Comparison of ENCODE assay signal across 15 cellular contexts in genomic region chr5:147743686-147744332, GRCh38. TPM values are rescaled to one million over a fixed set of nuclear protein-coding genes. Genes with fewer than 3 reads are reported as not detected.
DNase-seq lines count a peak whose midpoint lies in the region; ATAC-seq and TF ChIP-seq lines count a peak whose summit lies in the region.
"Had no signal": no experiment of that assay in that cellular context is flagged by ENCODE, and none has a peak within 500 bp of the region (broad histone marks: within the 10 kb centered on the region; RNA-seq: fewer than 3 reads in every experiment).

No MANE protein-coding gene starts in this region.

- TF ChIP-seq EP300 in suprapubic skin (IDR thresholded peaks at IDR 0.05) = no peak

- TF ChIP-seq CTCF in nephron (IDR thresholded peaks at IDR 0.05; ENCODE audit: unreplicated experiment in 3 of 3) (no peak), suprapubic skin (IDR thresholded peaks at IDR 0.05) (no peak)

- WGBS in suprapubic skin = 34% methylated on average over 1 of the region's 1 CpG

- H3K27me3 ChIP-seq in suprapubic skin = no peaks in the 10 kb centered on the region
- H3K27me3 ChIP-seq: ovary had no signal

- H3K36me3 Mint-ChIP-seq in nephron (ENCODE audit: low read depth) = no peaks in the 10 kb centered on the region
- H3K36me3 Mint-ChIP-seq: activated naive CD8-positive, alpha-beta T cell; type B pancreatic cell had no signal

- no peak overlapping the region for H3K4me3 ChIP-seq in suprapubic skin
- H3K4me3 ChIP-seq: ovary had no signal

- H3K9me3 Mint-ChIP-seq in nephron = no peaks in the 10 kb centered on the region
- H3K9me3 Mint-ChIP-seq: type B pancreatic cell had no signal

- H3K27me3 Mint-ChIP-seq in nephron (ENCODE audit: low read depth) = peaks cover 24% of the 10 kb centered on the region
- H3K27me3 Mint-ChIP-seq: activated naive CD8-positive, alpha-beta T cell; type B pancreatic cell had no signal

- H3K4me1 ChIP-seq in suprapubic skin = no peaks in the 10 kb centered on the region

- no peaks in the 10 kb centered on the region for H3K9me3 ChIP-seq in suprapubic skin
- H3K9me3 ChIP-seq: ovary had no signal

- peaks cover 31% of the 10 kb centered on the region for H3K4me1 Mint-ChIP-seq in nephron

- H3K27ac Mint-ChIP-seq in nephron = peak overlapping the region; percentile 44 to 98 (median 68)
- H3K27ac Mint-ChIP-seq: activated naive CD8-positive, alpha-beta T cell; type B pancreatic cell had no signal

- no peaks in the 10 kb centered on the region for H3K36me3 ChIP-seq in suprapubic skin
- H3K36me3 ChIP-seq: ovary had no signal

- no peak for ATAC-seq in HG03175 (IDR thresholded peaks at IDR 0.05; ENCODE audit: unreplicated experiment)

- H3K4me3 Mint-ChIP-seq in nephron = peak overlapping the region in 2 of 3 experiments; percentile 28 to 35
- H3K4me3 Mint-ChIP-seq: activated naive CD8-positive, alpha-beta T cell; type B pancreatic cell had no signal

- DNase-seq in NCI-H1105 (lab: John Stamatoyannopoulos, UW) (peak; percentile 81), NCI-H2107 treated with DMSO at 0.1 percent for 48 hours (lab: John Stamatoyannopoulos, UW; ENCODE audit: unreplicated experiment) (peak; percentile 62), SHP77 (lab: John Stamatoyannopoulos, UW) (peak; percentile 85 to 87), SW480 (ENCODE audit: low spot score) (no peak), suprapubic skin (ENCODE audit: low spot score in 2 of 2) (no peak), RKO (ENCODE audit: low spot score) (no peak)
- DNase-seq: cortex of kidney; mesendoderm; stimulated activated CD4-positive, alpha-beta T cell treated with anti-CD3 and anti-CD28 coated beads, Interleukin-15, amount 100 ng/mL, for 24 hours had no signal

- no peak for TF ChIP-seq POLR2A in suprapubic skin (IDR thresholded peaks at IDR 0.05)

- no peak overlapping the region for H3K27ac ChIP-seq in suprapubic skin
- H3K27ac ChIP-seq: ovary, RWPE1 had no signal

RNA-seq across cellular contexts. Expression of gene JAKMIP2, which starts 38.7 kb away (rescaled TPM):
- under 1 TPM in 1 of 4 donors, not detected in 3; 0.45 TPM for total RNA-seq in suprapubic skin

Comparison
In these comparisons a context has a peak if more than half of its experiments do, and no peak if none do; other contexts are left out.
1. DNase-seq: peak in NCI-H1105 (single experiment), NCI-H2107 treated with DMSO at 0.1 percent for 48 hours (single experiment) and SHP77 (2 of 2); none in SW480 (single experiment), suprapubic skin (0 of 2) and RKO (single experiment).